Comparison of ENCODE assay signal across 1 cellular context in the genomic region with DNA sequence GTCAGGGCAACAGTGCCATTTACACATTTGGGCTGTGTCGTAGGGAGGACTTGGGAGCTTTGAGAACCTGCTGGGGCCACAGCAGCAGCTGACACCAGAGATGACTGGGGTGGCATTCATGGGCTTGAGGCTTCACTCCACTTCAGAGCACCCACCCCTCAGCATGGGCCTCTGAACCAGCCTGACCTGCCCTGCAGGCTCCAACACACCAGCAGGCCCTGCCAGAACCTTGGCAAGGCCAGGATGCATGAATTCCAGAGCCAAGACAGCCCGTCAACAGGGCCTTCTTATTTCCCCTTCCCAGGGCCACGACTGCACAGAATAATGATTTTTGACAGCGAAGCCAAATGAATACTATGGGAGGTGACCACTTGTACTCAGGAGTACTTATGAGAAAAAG.
TF ChIP-seq lines count a peak whose summit lies in the region.

No MANE protein-coding gene starts in this region.

TF ChIP-seq in K562, 482 proteins besides CTCF, POLR2A, EP300 and RAD21 (continued from another document):
- TF ChIP-seq, protein P1, sequence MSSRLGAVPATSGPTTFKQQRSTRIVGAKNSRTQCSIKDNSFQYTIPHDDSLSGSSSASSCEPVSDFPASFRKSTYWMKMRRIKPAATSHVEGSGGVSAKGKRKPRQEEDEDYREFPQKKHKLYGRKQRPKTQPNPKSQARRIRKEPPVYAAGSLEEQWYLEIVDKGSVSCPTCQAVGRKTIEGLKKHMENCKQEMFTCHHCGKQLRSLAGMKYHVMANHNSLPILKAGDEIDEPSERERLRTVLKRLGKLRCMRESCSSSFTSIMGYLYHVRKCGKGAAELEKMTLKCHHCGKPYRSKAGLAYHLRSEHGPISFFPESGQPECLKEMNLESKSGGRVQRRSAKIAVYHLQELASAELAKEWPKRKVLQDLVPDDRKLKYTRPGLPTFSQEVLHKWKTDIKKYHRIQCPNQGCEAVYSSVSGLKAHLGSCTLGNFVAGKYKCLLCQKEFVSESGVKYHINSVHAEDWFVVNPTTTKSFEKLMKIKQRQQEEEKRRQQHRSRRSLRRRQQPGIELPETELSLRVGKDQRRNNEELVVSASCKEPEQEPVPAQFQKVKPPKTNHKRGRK (tag; IDR thresholded peaks at IDR 0.05) = no peak
- TF ChIP-seq SRSF7 (optimal IDR thresholded peaks at IDR 0.05; ENCODE audit: low read depth, low read length) = no peak
- TF ChIP-seq, protein P2, sequence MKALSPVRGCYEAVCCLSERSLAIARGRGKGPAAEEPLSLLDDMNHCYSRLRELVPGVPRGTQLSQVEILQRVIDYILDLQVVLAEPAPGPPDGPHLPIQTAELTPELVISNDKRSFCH (CRISPR knock-in tag; IDR thresholded peaks at IDR 0.05) = no peak
- TF ChIP-seq, protein P2 (tag; IDR thresholded peaks at IDR 0.05) = no peak
- TF ChIP-seq CC2D1A (IDR thresholded peaks at IDR 0.05) = no peak
- TF ChIP-seq RBM14 (IDR thresholded peaks at IDR 0.05; ENCODE audit: borderline replicate concordance, insufficient read depth, low read depth, low read length) = no peak
- TF ChIP-seq SRSF3 (IDR thresholded peaks at IDR 0.05; ENCODE audit: insufficient read depth, low read length) = no peak
- TF ChIP-seq ATF1 (CRISPR knock-in tag; IDR thresholded peaks at IDR 0.05) = no peak
- no peak for TF ChIP-seq ATF1 (tag; IDR thresholded peaks at IDR 0.05)
